Comparison of ENCODE assay signal across 8 cellular contexts in the genomic region with DNA sequence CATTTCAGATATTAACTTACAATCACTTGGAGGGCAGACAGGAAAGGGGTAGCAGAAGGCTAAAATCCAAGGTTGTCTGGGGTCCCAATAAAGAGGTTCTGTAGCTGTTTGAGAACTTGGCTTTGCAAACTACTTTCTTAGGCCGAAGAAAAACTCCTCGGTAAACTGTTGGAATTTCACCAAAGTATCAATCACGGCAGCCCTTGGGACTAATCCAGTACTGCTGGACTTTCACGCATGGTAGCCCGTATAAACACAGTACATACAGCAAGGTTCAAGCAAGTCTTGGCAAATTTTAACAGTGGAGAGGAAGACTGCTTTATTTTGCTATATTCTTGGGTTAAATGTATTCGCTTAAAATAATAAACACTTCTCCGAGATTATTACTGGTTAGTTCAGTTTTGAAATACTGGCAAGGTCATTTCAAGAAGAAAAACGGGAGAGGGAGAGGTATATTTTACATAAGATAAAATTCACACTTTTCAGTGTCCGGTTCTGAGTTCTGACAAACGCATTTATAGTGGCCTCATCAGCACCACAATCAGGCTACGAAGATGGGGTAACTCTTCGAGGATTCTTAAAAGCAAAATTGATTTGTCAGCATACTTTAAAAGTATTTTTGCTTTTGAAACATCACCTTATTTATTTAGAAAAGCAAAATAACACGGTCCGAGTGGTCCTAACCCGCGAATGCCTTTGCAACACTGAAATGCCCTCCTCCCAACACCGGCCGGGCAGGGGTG. TPM values are rescaled to one million over a fixed set of nuclear protein-coding genes. Genes with fewer than 3 reads are reported as not detected.
DNase-seq lines count a peak whose midpoint lies in the region; FAIRE-seq and TF ChIP-seq lines count a peak whose summit lies in the region.

No MANE protein-coding gene starts in this region.

- H3K27me3 ChIP-seq in OCI-LY3 (ENCODE audit: low read depth, low read length) (no peaks in the 10 kb centered on the region), endothelial cell of umbilical vein (ENCODE audit: control insufficient read depth in 2 of 2, insufficient read depth in 2 of 2, low read length in 2 of 2) (no peaks in the 10 kb centered on the region), neural progenitor cell (no peaks in the 10 kb centered on the region)

- H3K4me2 ChIP-seq in OCI-LY3 (ENCODE audit: low read length) (peak overlapping the region; percentile 88), endothelial cell of umbilical vein (ENCODE audit: insufficient read depth, low read length) (peak overlapping the region; percentile 87), neural progenitor cell (peak overlapping the region; percentile 93)

- H3K9me3 ChIP-seq in OCI-LY3 (ENCODE audit: insufficient read depth, low read length), result no peaks in the 10 kb centered on the region
- H3K9me3 ChIP-seq in endothelial cell of umbilical vein (replicated peaks; ENCODE audit: control insufficient read depth, insufficient read depth, low read length), result no peaks in the 10 kb centered on the region
- H3K9me3 ChIP-seq in neural progenitor cell (ENCODE audit: low read depth), result no peaks in the 10 kb centered on the region

- TF ChIP-seq CTCF in C4-2B (conservative IDR thresholded peaks at IDR 0.05), result no peak
- TF ChIP-seq CTCF in OCI-LY3 (IDR thresholded peaks at IDR 0.05; ENCODE audit: low read depth, low read length), result no peak
- TF ChIP-seq CTCF in endothelial cell of umbilical vein (IDR thresholded peaks at IDR 0.05; ENCODE audit: extremely low read depth in 1 of 2, insufficient read depth in 1 of 2, low read depth in 1 of 2, low read length in 2 of 2), result no peak
- TF ChIP-seq CTCF in neural progenitor cell (IDR thresholded peaks at IDR 0.05), result no peak

- H3K4me1 ChIP-seq in OCI-LY3 (ENCODE audit: low read length), result peaks cover 21% of the 10 kb centered on the region
- peaks cover 23% of the 10 kb centered on the region for H3K4me1 ChIP-seq in endothelial cell of umbilical vein (ENCODE audit: control insufficient read depth, extremely low read depth, insufficient read depth, low read length)
- peaks cover 16% of the 10 kb centered on the region for H3K4me1 ChIP-seq in neural progenitor cell

- H3K9me1 ChIP-seq in endothelial cell of umbilical vein (replicated peaks; ENCODE audit: control insufficient read depth, extremely low read depth, insufficient read depth, low read length), result no peaks in the 10 kb centered on the region

- POLR2A ChIA-PET in endothelial cell of umbilical vein (lab: Charles Lee), result interaction anchor here (2.2 kb wide), 1 partner anchor 12 kb away, joined by 7 read pairs; no protein-coding TSS in a partner anchor

- H3K27me3 Mint-ChIP-seq in neural progenitor cell (ENCODE audit: insufficient read depth, low read depth), result no peaks in the 10 kb centered on the region

- H3K36me3 Mint-ChIP-seq in neural progenitor cell, result no peaks in the 10 kb centered on the region

- H3K36me3 ChIP-seq in OCI-LY3 (replicated peaks; ENCODE audit: low read depth, low read length) (no peaks in the 10 kb centered on the region), endothelial cell of umbilical vein (ENCODE audit: control insufficient read depth in 2 of 2, extremely low read depth in 1 of 2, insufficient read depth in 2 of 2, low read length in 2 of 2) (no peaks in the 10 kb centered on the region), neural progenitor cell (no peaks in the 10 kb centered on the region)

- dilution Hi-C loops in endothelial cell of umbilical vein (cut with MboI; ENCODE audit: extremely low pct_ligation_motif_present, low sequenced_read_pairs), result no loop called here

- DNase-seq in endothelial cell of umbilical vein (ENCODE audit: low read depth, low spot score) (peak; percentile 11), neural progenitor cell (ENCODE audit: low spot score) (peak; percentile 15), DMS 273 (lab: John Stamatoyannopoulos, UW; ENCODE audit: unreplicated experiment) (no peak), DMS79 (lab: John Stamatoyannopoulos, UW) (no peak), NCI-H2081 treated with DMSO at 0.1 percent for 48 hours (lab: John Stamatoyannopoulos, UW) (no peak), GM03348 (ENCODE audit: low spot score) (no peak)

- TF ChIP-seq POLR2A in endothelial cell of umbilical vein (IDR thresholded peaks at IDR 0.05; ENCODE audit: low read depth, low read length), result no peak

- H3K79me2 ChIP-seq in OCI-LY3 (ENCODE audit: low read length), result peaks cover 89% of the 10 kb centered on the region
- peaks cover 85% of the 10 kb centered on the region for H3K79me2 ChIP-seq in endothelial cell of umbilical vein (ENCODE audit: control insufficient read depth, insufficient read depth, low read length)
- H3K79me2 ChIP-seq in neural progenitor cell (ENCODE audit: low read depth), result peaks cover 88% of the 10 kb centered on the region

- H2AFZ ChIP-seq in OCI-LY3 (ENCODE audit: low read depth, low read length) (no peak overlapping the region), endothelial cell of umbilical vein (ENCODE audit: low read depth, low read length) (no peak overlapping the region), neural progenitor cell (replicated peaks) (no peak overlapping the region)

- CTCF ChIA-PET in endothelial cell of umbilical vein (lab: Charles Lee), result interaction anchor here (1.0 kb wide), 1 partner anchor 12 kb away, joined by 3 read pairs; no protein-coding TSS in a partner anchor

- no peak for FAIRE-seq in endothelial cell of umbilical vein (lab: Jason Lieb, UNC)

- peaks cover 30% of the 10 kb centered on the region for H3K4me1 Mint-ChIP-seq in neural progenitor cell

- H4K20me1 ChIP-seq in OCI-LY3 (ENCODE audit: insufficient read depth, low read length) (peaks cover 56% of the 10 kb centered on the region), endothelial cell of umbilical vein (replicated peaks; ENCODE audit: control insufficient read depth, extremely low read depth, insufficient read depth, low read length) (peaks cover 17% of the 10 kb centered on the region), neural progenitor cell (ENCODE audit: low read depth) (peaks cover 81% of the 10 kb centered on the region)

- peak overlapping the region; percentile 85 for H3K27ac ChIP-seq in C4-2B
- H3K27ac ChIP-seq in OCI-LY3 (ENCODE audit: low read length), result no peak overlapping the region
- H3K27ac ChIP-seq in endothelial cell of umbilical vein (ENCODE audit: insufficient read depth, low read depth, low read length), result peak overlapping the region; percentile 36
- H3K27ac ChIP-seq in neural progenitor cell, result peak overlapping the region; percentile 83

- peak overlapping the region; percentile 69 for H3K9ac ChIP-seq in OCI-LY3 (ENCODE audit: low read length)
- H3K9ac ChIP-seq in endothelial cell of umbilical vein (replicated peaks; ENCODE audit: extremely low read depth, insufficient read depth, low read length), result peak overlapping the region; percentile 74
- H3K9ac ChIP-seq in neural progenitor cell, result peak overlapping the region; percentile 49

- intact Hi-C loops in endothelial cell of umbilical vein (cut with micrococcal nuclease), result no loop called here

- peak overlapping the region; percentile 95 for H3K4me3 Mint-ChIP-seq in neural progenitor cell

- TSS peak; percentile 25 for BruUV-seq in endothelial cell of umbilical vein (replicated peaks; lab: Mats Ljungman, UMichigan)

- peaks cover 24% of the 10 kb centered on the region for H3F3A ChIP-seq in neural progenitor cell (ENCODE audit: low read depth)

- no peaks in the 10 kb centered on the region for H3K9me3 Mint-ChIP-seq in neural progenitor cell

- H3K4me3 ChIP-seq in OCI-LY3 (ENCODE audit: low read length), result peak overlapping the region; percentile 87
- peak overlapping the region; percentile 3 to 87 (median 61) for H3K4me3 ChIP-seq in endothelial cell of umbilical vein (replicated peaks in 1 of 3; ENCODE audit: insufficient read depth in 1 of 3, low read depth in 1 of 3, low read length in 3 of 3)
- H3K4me3 ChIP-seq in neural progenitor cell, result peak overlapping the region; percentile 96

- peak overlapping the region; percentile 55 for H3K27ac Mint-ChIP-seq in neural progenitor cell

TF ChIP-seq in endothelial cell of umbilical vein, 7 proteins besides CTCF, POLR2A, EP300 and RAD21:
- TF ChIP-seq FOS (IDR thresholded peaks at IDR 0.05; ENCODE audit: borderline replicate concordance, insufficient read depth, low read length) (no peak), EZH2 (IDR thresholded peaks at IDR 0.05; ENCODE audit: borderline replicate concordance, low read depth, low read length, severe bottlenecking) (no peak), MYC (IDR thresholded peaks at IDR 0.05; ENCODE audit: low read depth, low read length) (no peak), JUN (IDR thresholded peaks at IDR 0.05; ENCODE audit: borderline replicate concordance, insufficient read depth, insufficient read length, low read depth) (no peak), GATA2 (IDR thresholded peaks at IDR 0.05; ENCODE audit: insufficient read depth, insufficient read length, low read depth, low read length) (no peak), POLR2AphosphoS5 (IDR thresholded peaks at IDR 0.05; ENCODE audit: insufficient read depth, low read depth, low read length) (no peak)
- TF ChIP-seq, protein P1, sequence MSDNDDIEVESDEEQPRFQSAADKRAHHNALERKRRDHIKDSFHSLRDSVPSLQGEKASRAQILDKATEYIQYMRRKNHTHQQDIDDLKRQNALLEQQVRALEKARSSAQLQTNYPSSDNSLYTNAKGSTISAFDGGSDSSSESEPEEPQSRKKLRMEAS (IDR thresholded peaks at IDR 0.05; ENCODE audit: insufficient read depth, insufficient read length), result no peak

RNA-seq across cellular contexts. Expression of gene SETD3, which starts 1.3 kb away (rescaled TPM):
- total RNA-seq in endothelial cell of umbilical vein, result 51.9 and 53.1 TPM in 2 replicates
- 18.1 and 18.7 TPM in 2 replicates for polyA plus RNA-seq in endothelial cell of umbilical vein
- 23.4 and 23.7 TPM in 2 replicates for polyA plus RNA-seq in endothelial cell of umbilical vein (2011; cell fraction: cytosol; rRNA removed)
- polyA plus RNA-seq in endothelial cell of umbilical vein (2011; cell fraction: nucleus; rRNA removed), result 23.3 and 29.3 TPM in 2 replicates
- polyA plus RNA-seq in endothelial cell of umbilical vein (2012), result 38.7 and 46.1 TPM in 2 replicates
- polyA minus RNA-seq in endothelial cell of umbilical vein, result 35.6 and 39.3 TPM in 2 replicates
- 52.2 TPM for polyA minus RNA-seq in endothelial cell of umbilical vein (2011; cell fraction: cytosol; rRNA and poly(A)+ RNA removed)
- polyA minus RNA-seq in endothelial cell of umbilical vein (2011; cell fraction: nucleus; rRNA and poly(A)+ RNA removed), result 30.9 and 39.5 TPM in 2 replicates
- total RNA-seq in neural progenitor cell (ENCODE audit: low replicate concordance), result 54.7 and 68.0 TPM in 2 replicates

RNA-seq across cellular contexts. Expression of gene CCNK, which starts 1.9 kb away (rescaled TPM):
- total RNA-seq in endothelial cell of umbilical vein (59.3 and 59.6 TPM in 2 replicates), neural progenitor cell (ENCODE audit: low replicate concordance) (18.1 and 19.0 TPM in 2 replicates)
- 5.8 and 11.9 TPM in 2 replicates for polyA plus RNA-seq in endothelial cell of umbilical vein
- polyA plus RNA-seq in endothelial cell of umbilical vein (2011; cell fraction: cytosol; rRNA removed), result 16.6 and 18.5 TPM in 2 replicates
- 32.5 and 33.8 TPM in 2 replicates for polyA plus RNA-seq in endothelial cell of umbilical vein (2011; cell fraction: nucleus; rRNA removed)
- polyA plus RNA-seq in endothelial cell of umbilical vein (2012), result 45.7 and 63.8 TPM in 2 replicates
- polyA minus RNA-seq in endothelial cell of umbilical vein, result 14.2 and 23.9 TPM in 2 replicates
- polyA minus RNA-seq in endothelial cell of umbilical vein (2011; cell fraction: cytosol; rRNA and poly(A)+ RNA removed), result 15.0 TPM
- 34.0 and 45.9 TPM in 2 replicates for polyA minus RNA-seq in endothelial cell of umbilical vein (2011; cell fraction: nucleus; rRNA and poly(A)+ RNA removed)

Comparison
In these comparisons a context has a peak if more than half of its experiments do, and no peak if none do; other contexts are left out.
1. DNase-seq: peak in endothelial cell of umbilical vein (single experiment) and neural progenitor cell (single experiment); none in DMS 273 (single experiment), DMS79 (single experiment), NCI-H2081 treated with DMSO at 0.1 percent for 48 hours (single experiment) and GM03348 (single experiment).
2. Peak in every context shown above with its lines, with median percentiles within 50 percentile points of each other: H3K4me2 ChIP-seq, H3K4me3 ChIP-seq and H3K9ac ChIP-seq.